9 cellular contexts compared by ENCODE assay signal in the genomic region with DNA sequence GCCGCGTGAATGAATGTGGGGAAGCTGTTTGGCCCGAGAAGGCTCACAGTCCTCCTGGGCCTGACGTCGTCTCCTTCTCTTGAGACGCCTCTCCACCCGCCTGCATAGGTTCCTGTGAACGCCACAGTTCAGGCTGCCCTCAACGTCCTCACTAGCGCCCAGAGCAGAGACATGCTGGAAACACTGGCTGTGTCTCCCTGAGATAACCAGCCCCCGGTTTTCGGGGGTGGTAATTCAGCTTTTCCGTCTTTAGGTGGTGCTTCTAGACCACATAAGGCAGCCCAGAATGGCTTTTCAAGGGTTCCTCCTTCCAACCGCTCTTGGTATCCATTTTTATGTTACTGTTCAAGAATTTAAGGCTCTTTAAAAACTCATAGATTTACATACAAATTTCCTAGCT.
DNase-seq lines count a peak whose midpoint lies in the region; ATAC-seq, FAIRE-seq and TF ChIP-seq lines count a peak whose summit lies in the region.
"Had no signal": no experiment of that assay in that cellular context is flagged by ENCODE, and none has a peak within 500 bp of the region (broad histone marks: within the 10 kb centered on the region; RNA-seq: fewer than 3 reads in every experiment).

No MANE protein-coding gene starts in this region.

- H2AK5ac ChIP-seq in mesendoderm (ENCODE audit: low read length) = no peak overlapping the region

- no peak overlapping the region for H3K4me3 ChIP-seq in GM12864 (ENCODE audit: low read depth, low read length)
- no peak overlapping the region for H3K4me3 ChIP-seq in mesendoderm (ENCODE audit: low read length)
- H3K4me3 ChIP-seq: SJCRH30 had no signal

- no peak for FAIRE-seq in GM19239 (lab: Jason Lieb, UNC)

- no peak overlapping the region for H2BK15ac ChIP-seq in mesendoderm (replicated peaks; ENCODE audit: low read depth)

- peak overlapping the region; percentile 51 for H3K56ac ChIP-seq in mesendoderm (ENCODE audit: low read length)

- no peak overlapping the region for H2BK120ac ChIP-seq in mesendoderm (ENCODE audit: low read depth, low read length)

- peak; percentile 5 for TF ChIP-seq CTCF in GM12864 (IDR thresholded peaks at IDR 0.05; ENCODE audit: low read depth, low read length, missing control alignments)

- WGBS in mesendoderm (ENCODE audit: extremely low coverage, insufficient coverage, low lambda C conversion rate) = no CpG with 5 or more reads among the region's 14 CpGs

- DNase-seq in GM12864 (ENCODE audit: low read depth) (no peak), NCI-H2227 treated with DMSO at 0.1 percent for 48 hours (lab: John Stamatoyannopoulos, UW) (peak; percentile 91), dermis blood vessel endothelial cell (peak; percentile 48), mesendoderm (peak; percentile 90), GM19239 (ENCODE audit: insufficient read length, low spot score) (no peak), GM19240 (ENCODE audit: insufficient read length, low spot score) (no peak)
- no peak for DNase-seq in activated CD8-positive, alpha-beta memory T cell treated with anti-CD3 and anti-CD28 coated beads for 24 hours

- no peaks in the 10 kb centered on the region for H3K4me1 ChIP-seq in mesendoderm (ENCODE audit: control insufficient read depth, low read depth, low read length)
- H3K4me1 ChIP-seq: SJCRH30 had no signal

- no peak for ATAC-seq in GM21390 (IDR thresholded peaks at IDR 0.05; ENCODE audit: unreplicated experiment)

- peak overlapping the region; percentile 37 for H3K4me2 ChIP-seq in mesendoderm (ENCODE audit: low read length)

- no peak overlapping the region for H4K5ac ChIP-seq in mesendoderm (ENCODE audit: low read length)

- H3K27me3 ChIP-seq in mesendoderm (ENCODE audit: insufficient read depth, low read length, poor library complexity) = no peaks in the 10 kb centered on the region

- no peak overlapping the region for H3K27ac ChIP-seq in mesendoderm (ENCODE audit: low read depth, low read length)
- H3K27ac ChIP-seq: SJCRH30 had no signal

- H3K4ac ChIP-seq in mesendoderm (ENCODE audit: low read depth, low read length) = no peak overlapping the region

- H2BK5ac ChIP-seq in mesendoderm (ENCODE audit: low read length) = no peak overlapping the region

- no peak overlapping the region for H4K8ac ChIP-seq in mesendoderm (ENCODE audit: low read depth, low read length)

- no peaks in the 10 kb centered on the region for H3K79me2 ChIP-seq in mesendoderm (ENCODE audit: control insufficient read depth, insufficient read depth, low read length)

- H3K36me3 ChIP-seq in mesendoderm (ENCODE audit: control insufficient read depth, insufficient read depth, low read length) = no peaks in the 10 kb centered on the region
- H3K36me3 ChIP-seq: SJCRH30 had no signal

- H3K79me1 ChIP-seq in mesendoderm (ENCODE audit: low read length) = no peaks in the 10 kb centered on the region

- no peak overlapping the region for H3K18ac ChIP-seq in mesendoderm (ENCODE audit: low read length)

- no peak overlapping the region for H3K23ac ChIP-seq in mesendoderm (ENCODE audit: low read length)

- H3K9ac ChIP-seq in mesendoderm (ENCODE audit: low read length) = peak overlapping the region; percentile 10

Comparison
In these comparisons a context has a peak if more than half of its experiments do, and no peak if none do; other contexts are left out.
1. DNase-seq: peak in NCI-H2227 treated with DMSO at 0.1 percent for 48 hours (single experiment), dermis blood vessel endothelial cell (single experiment) and mesendoderm (single experiment); none in GM12864 (single experiment), activated CD8-positive, alpha-beta memory T cell treated with anti-CD3 and anti-CD28 coated beads for 24 hours (single experiment), GM19239 (single experiment) and GM19240 (single experiment).